ENCODE assay signal across 17 cellular contexts in the genomic region with DNA sequence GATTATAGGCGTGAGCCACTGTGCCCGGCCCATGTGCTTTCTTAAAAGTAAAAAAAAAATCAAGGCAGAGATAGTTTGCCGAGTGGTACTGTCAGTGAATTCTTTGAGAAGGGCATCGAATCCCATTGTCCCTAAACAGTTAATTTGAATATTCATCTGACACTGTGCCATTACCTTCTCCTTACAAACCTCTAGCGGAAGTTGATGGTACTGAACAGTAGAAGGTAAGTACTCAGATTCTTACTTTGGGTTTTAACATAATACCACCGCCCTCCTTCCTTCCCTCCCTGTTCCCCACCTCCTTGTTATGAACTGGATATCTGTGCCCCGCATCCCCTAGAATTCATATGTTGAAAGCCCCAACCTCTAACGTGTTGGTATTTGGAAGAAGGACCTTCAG. TPM values are rescaled to one million over a fixed set of nuclear protein-coding genes. Genes with fewer than 3 reads are reported as not detected.
DNase-seq lines count a peak whose midpoint lies in the region; ATAC-seq, FAIRE-seq and TF ChIP-seq lines count a peak whose summit lies in the region.
"Had no signal": no experiment of that assay in that cellular context is flagged by ENCODE, and none has a peak within 500 bp of the region (broad histone marks: within the 10 kb centered on the region; RNA-seq: fewer than 3 reads in every experiment).

No MANE protein-coding gene starts in this region.

- POLR2A ChIA-PET in K562 (lab: Yijun Ruan, JAX) = no interaction called here

- TF ChIP-seq EP300 in K562 (IDR thresholded peaks at IDR 0.05; ENCODE audit: low read length) = no peak

- no peak for FAIRE-seq in K562 (lab: Jason Lieb, UNC)
- FAIRE-seq: GM12892, HepG2, HTR-8/SVneo had no signal

- H3K36me3 ChIP-seq in GM23338 (ENCODE audit: insufficient read depth) = no peaks in the 10 kb centered on the region
- H3K36me3 ChIP-seq in K562 (ENCODE audit: control insufficient read depth, insufficient read depth, low read length) = no peaks in the 10 kb centered on the region
- H3K36me3 ChIP-seq in vagina = no peaks in the 10 kb centered on the region
- H3K36me3 ChIP-seq: BLaER1 treated with 17β-estradiol and CSF1 and Interleukin-3, amounts not matched to agents 10 nM and 100 nM; HAP-1 had no signal

- no peaks in the 10 kb centered on the region for H3K9me1 ChIP-seq in K562 (ENCODE audit: control insufficient read depth, insufficient read depth, low read length)

- in situ Hi-C loops in K562 (cut with MboI) = no loop called here

- CTCF ChIA-PET in K562 (lab: Yijun Ruan, JAX; ENCODE audit: low intra/inter-chr PET ratio) = no interaction called here

- TF ChIP-seq POLR2A in K562 (conservative IDR thresholded peaks at IDR 0.05) (no peak), vagina (IDR thresholded peaks at IDR 0.05) (no peak)

- no peak for TF ChIP-seq RAD21 in K562 (CRISPR knock-in tag; conservative IDR thresholded peaks at IDR 0.05 in 1 of 2, IDR thresholded peaks at IDR 0.05 in 1 of 2)

- H4K20me1 ChIP-seq in GM23338 (replicated peaks; ENCODE audit: insufficient read depth) (no peaks in the 10 kb centered on the region), K562 (replicated peaks; ENCODE audit: control insufficient read depth, insufficient read depth, low read length) (no peaks in the 10 kb centered on the region; the same call in 1 of the 2 replicates)
- H4K20me1 ChIP-seq: BLaER1 treated with 17β-estradiol and CSF1 and Interleukin-3, amounts not matched to agents 10 nM and 100 nM had no signal

- H3K9me2 ChIP-seq in GM23338 (ENCODE audit: insufficient read depth) = no peaks in the 10 kb centered on the region

- peaks cover 7% of the 10 kb centered on the region; the same call in 2 of the 3 replicates for H3K4me1 Mint-ChIP-seq in GM23338

- H3K4me3 ChIP-seq in GM23338 = no peak overlapping the region
- H3K4me3 ChIP-seq in K562 = no peak overlapping the region
- H3K4me3 ChIP-seq in vagina = no peak overlapping the region
- H3K4me3 ChIP-seq: BLaER1 treated with 17β-estradiol and CSF1 and Interleukin-3, amounts not matched to agents 10 nM and 100 nM; HAP-1 had no signal

- ATAC-seq in GM23338 = no peak
- ATAC-seq in K562 = peak; percentile 69
- ATAC-seq in GM18517 (IDR thresholded peaks at IDR 0.05; ENCODE audit: unreplicated experiment) = no peak
- ATAC-seq in GM18867 (IDR thresholded peaks at IDR 0.05; ENCODE audit: unreplicated experiment) = no peak
- ATAC-seq: HepG2 had no signal

- H3K27me3 Mint-ChIP-seq in GM23338 (ENCODE audit: insufficient read depth, low read depth, poor library complexity) = peaks cover 9% of the 10 kb centered on the region

- TF ChIP-seq CTCF in GM23338 (conservative IDR thresholded peaks at IDR 0.05; ENCODE audit: low read depth in 2 of 2) = 0 out of 4 replicates have a peak, but pooled peaks of 1 of the 2 experiments have one; percentile 10
- TF ChIP-seq CTCF in LNCAP (IDR thresholded peaks at IDR 0.05) = 0 out of 2 replicates have a peak, but pooled peaks have one; percentile 12
- TF ChIP-seq CTCF in K562 (IDR thresholded peaks at IDR 0.05 in 2 of 3, conservative IDR thresholded peaks at IDR 0.05 in 1 of 3; ENCODE audit: insufficient read depth in 2 of 3, low read depth in 1 of 3, low read length in 3 of 3) = peak in 1 of 3 experiments; percentile 11; a peak in 1 of 6 replicates
- TF ChIP-seq CTCF in vagina (IDR thresholded peaks at IDR 0.05) = no peak

- no peaks in the 10 kb centered on the region for H3F3A ChIP-seq in GM23338 (replicated peaks; ENCODE audit: low read depth)

- H3K4me1 ChIP-seq in GM23338 (ENCODE audit: insufficient read depth) (peaks cover 5% of the 10 kb centered on the region; the same call in 1 of the 2 replicates), K562 (replicated peaks in 1 of 2; ENCODE audit: control insufficient read depth in 2 of 2, insufficient read depth in 2 of 2, low read length in 2 of 2) (no peaks in the 10 kb centered on the region), vagina (no peaks in the 10 kb centered on the region)
- H3K4me1 ChIP-seq: HAP-1 had no signal

- DNase-seq in GM23338 (ENCODE audit: low spot score) = peak; percentile 31
- DNase-seq in K562 (ENCODE audit: extremely low read depth in 1 of 4, low spot score in 3 of 4) = no peak
- no peak for DNase-seq in vagina (ENCODE audit: extremely low spot score in 2 of 2)
- DNase-seq in mucosa of gallbladder (ENCODE audit: low spot score) = no peak
- DNase-seq: ACHN; Calu3; CD4-positive, alpha-beta T cell; DMS 273 treated with DMSO at 0.1 percent for 48 hours; GOT3 had no signal

- H3K79me2 ChIP-seq in GM23338 (replicated peaks; ENCODE audit: insufficient read depth) (no peaks in the 10 kb centered on the region), K562 (ENCODE audit: control insufficient read depth, insufficient read depth, low read length) (no peaks in the 10 kb centered on the region)

- no peak overlapping the region for H3K9ac ChIP-seq in K562 (ENCODE audit: insufficient read depth in 1 of 2, low read depth in 2 of 2, low read length in 2 of 2)
- H3K9ac ChIP-seq: BLaER1 treated with 17β-estradiol and CSF1 and Interleukin-3, amounts not matched to agents 10 nM and 100 nM had no signal

- peak overlapping the region; percentile 72; the same call in 1 of the 2 replicates for H2AFZ ChIP-seq in GM23338
- no peak overlapping the region for H2AFZ ChIP-seq in K562 (ENCODE audit: low read depth, low read length)

- no peak overlapping the region for H3K4me2 ChIP-seq in GM23338
- no peak overlapping the region for H3K4me2 ChIP-seq in K562 (ENCODE audit: insufficient read depth, low read length)
- H3K4me2 ChIP-seq: BLaER1 treated with 17β-estradiol and CSF1 and Interleukin-3, amounts not matched to agents 10 nM and 100 nM had no signal

- H3K27ac ChIP-seq in GM23338 (ENCODE audit: low read depth) (no peak overlapping the region), K562 (ENCODE audit: extremely low read depth, low read depth, low read length) (no peak overlapping the region), vagina (peak overlapping the region; percentile 62)
- H3K27ac ChIP-seq: BLaER1 treated with 17β-estradiol and CSF1 and Interleukin-3, amounts not matched to agents 10 nM and 100 nM had no signal

- peaks cover 6% of the 10 kb centered on the region for H3K36me3 Mint-ChIP-seq in GM23338 (ENCODE audit: low read depth)

- intact Hi-C loops in K562 (cut with micrococcal nuclease) = no loop called here
- intact Hi-C loops in vagina (cut with DNase I) = no loop called here

- 2% methylated on average over 8 of the region's 8 CpGs for WGBS in K562 (ENCODE audit: insufficient coverage, low coverage, missing lambda C conversion rate)

- no peak overlapping the region for H3K27ac Mint-ChIP-seq in GM23338
- H3K27ac Mint-ChIP-seq: CD4-positive, alpha-beta T cell had no signal

- no TSS peak for BruUV-seq in K562 (replicated peaks; lab: Mats Ljungman, UMichigan)

- H3K9me3 ChIP-seq in K562 (replicated peaks; ENCODE audit: control insufficient read depth, insufficient read depth, low read depth, low read length) (no peaks in the 10 kb centered on the region), vagina (no peaks in the 10 kb centered on the region)
- H3K9me3 ChIP-seq: HAP-1 had no signal

- H3K27me3 ChIP-seq in GM23338 (ENCODE audit: insufficient read depth) = no peaks in the 10 kb centered on the region
- peaks cover 0 to 25% of the 10 kb centered on the region in 2 experiments; a peak in 3 of 5 replicates for H3K27me3 ChIP-seq in K562 (ENCODE audit: control insufficient read depth in 2 of 2, insufficient read depth in 2 of 2, low read length in 2 of 2)
- no peaks in the 10 kb centered on the region for H3K27me3 ChIP-seq in vagina
- H3K27me3 ChIP-seq: BLaER1 treated with 17β-estradiol and CSF1 and Interleukin-3, amounts not matched to agents 10 nM and 100 nM had no signal

- peaks cover 14% of the 10 kb centered on the region for H3K9me3 Mint-ChIP-seq in GM23338
- H3K9me3 Mint-ChIP-seq: CD4-positive, alpha-beta T cell had no signal

- H3K4me3 Mint-ChIP-seq in GM23338 = no peak overlapping the region
- H3K4me3 Mint-ChIP-seq: CD4-positive, alpha-beta T cell had no signal

TF ChIP-seq in GM23338, 12 proteins besides CTCF, POLR2A, EP300 and RAD21 (continues in another document):
- TF ChIP-seq CREB1 (CRISPR knock-in tag; IDR thresholded peaks at IDR 0.05; ENCODE audit: low read depth) (no peak), POLR2AphosphoS5 (IDR thresholded peaks at IDR 0.05; ENCODE audit: low read depth) (no peak), ZNF331 (CRISPR knock-in tag; IDR thresholded peaks at IDR 0.05; ENCODE audit: low read depth) (no peak), JUNB (IDR thresholded peaks at IDR 0.05; ENCODE audit: unreplicated experiment) (no peak)

RNA-seq across cellular contexts. Expression of a gene that starts 58.2 kb away (rescaled TPM):
- 18.4 and 22.2 TPM in 2 replicates for total RNA-seq in GM23338 (2014; rRNA removed; shearing (Covaris generic))
- 7.1 and 8.4 TPM in 2 replicates for polyA plus RNA-seq in GM23338 (2016; fragmentation: Nextera tagmentation; extraction: Ambion mirVana)
- total RNA-seq in K562 (2011; cell fraction: chromatin; rRNA removed; ENCODE audit: low replicate concordance) = not detected in 2 replicates
- total RNA-seq in K562 (2011; cell fraction: nucleolus; rRNA removed) = not detected in 2 replicates
- not detected in 2 replicates for total RNA-seq in K562 (2011; cell fraction: nucleoplasm; rRNA removed)
- total RNA-seq in K562 (2014; rRNA removed) = not detected in 2 replicates
- not detected in 2 replicates for total RNA-seq in K562 (2014; rRNA removed; fragmentation: Illumina TruSeq; extraction: Trizol)
- total RNA-seq in K562 (2015; rRNA removed; fragmentation: Illumina TruSeq; extraction: Trizol) = not detected in 2 replicates
- total RNA-seq in K562 (2021) = 0.02 and 0.49 TPM in 2 replicates
- polyA plus RNA-seq in K562 (2011; rRNA removed) = not detected in 2 replicates
- not detected in 2 replicates for polyA plus RNA-seq in K562 (2011; cell fraction: cytosol; rRNA removed)
- polyA plus RNA-seq in K562 (2011; cell fraction: nucleus; rRNA removed) = not detected in 2 replicates
- 0.03 and 0.05 TPM in 2 replicates for polyA plus RNA-seq in K562 (2012)
- not detected in 2 replicates for polyA plus RNA-seq in K562 (2014; fragmentation: Illumina TruSeq; extraction: Trizol)
- polyA plus RNA-seq in K562 (2014; fragmentation: Nextera tagmentation; extraction: Ambion mirVana) = under 1 TPM; 0.03 to 0.15 TPM
- polyA plus RNA-seq in K562 (2014; rRNA removed) = not detected in 2 replicates
- polyA minus RNA-seq in K562 (2011; rRNA and poly(A)+ RNA removed) = not detected in 2 replicates
- not detected in 2 replicates for polyA minus RNA-seq in K562 (2011; cell fraction: cytosol; rRNA and poly(A)+ RNA removed)
- 0.13 TPM in 1 of 2 replicates, not detected in the other for polyA minus RNA-seq in K562 (2011; cell fraction: nucleus; rRNA and poly(A)+ RNA removed)
- total RNA-seq in vagina = 99.4 TPM
- total RNA-seq in mucosa of gallbladder = 53.9 TPM
- total RNA-seq: Calu3, HepG2 had no signal
- polyA plus RNA-seq: HepG2 had no signal

Comparison
In these comparisons a context has a peak if more than half of its experiments do, and no peak if none do; other contexts are left out.
1. RNA of a gene that starts 58.2 kb away (total RNA-seq): 99.4 TPM in vagina (single experiment), 53.9 TPM in mucosa of gallbladder (single experiment) and 18.4 to 22.2 TPM in GM23338; 0.02 to 0.49 TPM in K562; every median in the first group is over 10 times any median in the second.